Comparison of ENCODE assay signal across 19 cellular contexts in genomic region chr17:83067071-83067717, GRCh38. TPM values are rescaled to one million over a fixed set of nuclear protein-coding genes. Genes with fewer than 3 reads are reported as not detected.
A peak's percentile ranks its signal among the peaks of the same experiment; 100 is the strongest.
DNase-seq lines count a peak whose midpoint lies in the region; ATAC-seq, FAIRE-seq and TF ChIP-seq lines count a peak whose summit lies in the region.
"Had no signal": no experiment of that assay in that cellular context is flagged by ENCODE, and none has a peak within 500 bp of the region (broad histone marks: within the 10 kb centered on the region; RNA-seq: fewer than 3 reads in every experiment).

No MANE protein-coding gene starts in this region.

- H3K9ac ChIP-seq in SK-N-SH, result no peak overlapping the region

- WGBS in SK-N-SH (ENCODE audit: low lambda C conversion rate), result 84% methylated on average over 22 of the region's 29 CpGs
- WGBS in heart left ventricle, 4 donors, result 86 to 100% (median 89%) methylated on average over 10 to 29 of the region's 29 CpGs
- 85 to 87% methylated on average over 5 to 9 of the region's 29 CpGs for WGBS in esophagus squamous epithelium, 2 donors

- H3K36me3 Mint-ChIP-seq in type B pancreatic cell, result no peaks in the 10 kb centered on the region
- H3K36me3 Mint-ChIP-seq: activated naive CD4-positive, alpha-beta T cell treated with anti-CD3 and anti-CD28 coated beads, Interleukin-2, amount 10 ng/mL, durations not matched to agents 7 days and 5 days; naive thymus-derived CD8-positive, alpha-beta T cell had no signal

- POLR2A ChIA-PET in SK-N-SH (lab: Yijun Ruan, JAX), result no interaction called here

- FAIRE-seq in GM12892 (lab: Jason Lieb, UNC), result no peak
- FAIRE-seq: colon, endometrium had no signal

- H2AFZ ChIP-seq in SK-N-SH (ENCODE audit: low read depth) (no peak overlapping the region), osteoblast (ENCODE audit: low read length) (no peak overlapping the region)

- no peak for TF ChIP-seq RAD21 in SK-N-SH (IDR thresholded peaks at IDR 0.05; ENCODE audit: low read length)

- H3K9me3 ChIP-seq in SK-N-SH (no peaks in the 10 kb centered on the region), heart left ventricle (no peaks in the 10 kb centered on the region), osteoblast (ENCODE audit: low read depth, low read length) (no peaks in the 10 kb centered on the region), esophagus squamous epithelium (no peaks in the 10 kb centered on the region)
- H3K9me3 ChIP-seq: tibial nerve had no signal

- TF ChIP-seq CTCF in SK-N-SH (IDR thresholded peaks at IDR 0.05) (no peak), heart left ventricle (IDR thresholded peaks at IDR 0.05) (no peak), osteoblast (IDR thresholded peaks at IDR 0.05; ENCODE audit: extremely low read depth, low read depth, low read length) (no peak), type B pancreatic cell (conservative IDR thresholded peaks at IDR 0.05) (no peak), esophagus squamous epithelium (IDR thresholded peaks at IDR 0.05) (no peak)

- no peaks in the 10 kb centered on the region for H3F3A ChIP-seq in SK-N-SH (replicated peaks; ENCODE audit: insufficient read depth)

- no peak overlapping the region for H3K4me3 Mint-ChIP-seq in type B pancreatic cell
- H3K4me3 Mint-ChIP-seq: activated naive CD4-positive, alpha-beta T cell treated with anti-CD3 and anti-CD28 coated beads, Interleukin-2, amount 10 ng/mL, durations not matched to agents 7 days and 5 days had no signal

- H3K4me2 ChIP-seq in SK-N-SH (no peak overlapping the region), osteoblast (ENCODE audit: insufficient read depth, low read length) (no peak overlapping the region)

- H3K36me3 ChIP-seq in SK-N-SH (replicated peaks in 1 of 2; ENCODE audit: control insufficient read depth in 1 of 2, insufficient read depth in 2 of 2, low read length in 1 of 2), result no peaks in the 10 kb centered on the region
- H3K36me3 ChIP-seq in heart left ventricle, result no peaks in the 10 kb centered on the region
- no peaks in the 10 kb centered on the region for H3K36me3 ChIP-seq in osteoblast (ENCODE audit: insufficient read depth, low read length)
- H3K36me3 ChIP-seq in esophagus squamous epithelium, result no peaks in the 10 kb centered on the region
- H3K36me3 ChIP-seq: tibial nerve had no signal

- H4K20me1 ChIP-seq in SK-N-SH (ENCODE audit: insufficient read depth), result no peaks in the 10 kb centered on the region
- H4K20me1 ChIP-seq in osteoblast (ENCODE audit: insufficient read depth, low read length), result no peaks in the 10 kb centered on the region

- peak overlapping the region; percentile 34 for H3K27ac Mint-ChIP-seq in type B pancreatic cell
- H3K27ac Mint-ChIP-seq: activated naive CD4-positive, alpha-beta T cell treated with anti-CD3 and anti-CD28 coated beads, Interleukin-2, amount 10 ng/mL, durations not matched to agents 7 days and 5 days had no signal

- intact Hi-C loops in heart left ventricle (cut with DNase I) (no loop called here), esophagus squamous epithelium (cut with DNase I) (no loop called here)

- peak; percentile 5; the same call in 1 of the 3 replicates for ATAC-seq in SK-N-SH treated with all-trans-retinoic acid at 6 μM for 48 hours
- ATAC-seq in heart left ventricle, result no peak
- ATAC-seq in GM21825 (IDR thresholded peaks at IDR 0.05; ENCODE audit: unreplicated experiment), result no peak
- ATAC-seq: naive thymus-derived CD8-positive, alpha-beta T cell had no signal

- H3K4me3 ChIP-seq in SK-N-SH (ENCODE audit: low read depth in 2 of 2, low read length in 1 of 2), result no peak overlapping the region
- H3K4me3 ChIP-seq in heart left ventricle, result no peak overlapping the region
- no peak overlapping the region for H3K4me3 ChIP-seq in osteoblast (ENCODE audit: insufficient read depth, low read length)
- H3K4me3 ChIP-seq in esophagus squamous epithelium, result no peak overlapping the region
- H3K4me3 ChIP-seq: tibial nerve had no signal

- H3K4me1 ChIP-seq in SK-N-SH (ENCODE audit: control insufficient read depth in 1 of 2, insufficient read depth in 2 of 2, low read depth in 1 of 2, low read length in 1 of 2) (peaks cover 0 to 21% of the 10 kb centered on the region in 2 experiments; a peak in 1 of 4 replicates), heart left ventricle (peaks cover 0 to 8% (median 0%) of the 10 kb centered on the region in 12 donors), osteoblast (ENCODE audit: insufficient read depth, low read length) (no peaks in the 10 kb centered on the region), esophagus squamous epithelium (peaks cover 0 to 41% (median 11%) of the 10 kb centered on the region in 3 donors)

- TF ChIP-seq POLR2A in heart left ventricle (IDR thresholded peaks at IDR 0.05) (no peak), esophagus squamous epithelium (IDR thresholded peaks at IDR 0.05) (no peak), GM12892 (IDR thresholded peaks at IDR 0.05; ENCODE audit: low read depth, low read length) (no peak)

- H3K27me3 Mint-ChIP-seq in type B pancreatic cell, result no peaks in the 10 kb centered on the region

- H3K9me3 Mint-ChIP-seq in type B pancreatic cell, result no peaks in the 10 kb centered on the region
- H3K9me3 Mint-ChIP-seq: activated naive CD4-positive, alpha-beta T cell treated with anti-CD3 and anti-CD28 coated beads, Interleukin-2, amount 10 ng/mL, durations not matched to agents 7 days and 5 days; naive thymus-derived CD8-positive, alpha-beta T cell had no signal

- peaks cover 24% of the 10 kb centered on the region for H3K4me1 Mint-ChIP-seq in type B pancreatic cell (ENCODE audit: unreplicated experiment)

- DNase-seq in SK-N-SH (no peak), heart left ventricle (peak; percentile 4 to 39 (median 22)), osteoblast (ENCODE audit: insufficient read length, low spot score, missing footprints) (peak; percentile 73), type B pancreatic cell (ENCODE audit: extremely low spot score, unreplicated experiment) (no peak), esophagus squamous epithelium (lab: John Stamatoyannopoulos, UW) (no peak), GM12892 (ENCODE audit: insufficient read length) (no peak)
- DNase-seq: activated CD4-positive, alpha-beta T cell treated with anti-CD3 and anti-CD28 coated beads for 48 hours; activated CD8-positive, alpha-beta memory T cell treated with anti-CD3 and anti-CD28 coated beads, Interleukin-2, amount 50 U/mL, for 48 hours; activated naive CD4-positive, alpha-beta T cell treated with anti-CD3 and anti-CD28 coated beads, Interleukin-2, amount 10 ng/mL, durations not matched to agents 7 days and 5 days; mesenchymal stem cell; NCI-H187 treated with DMSO at 0.1 percent for 48 hours; NCI-H446 had no signal

- TF ChIP-seq EP300 in SK-N-SH (IDR thresholded peaks at IDR 0.05; ENCODE audit: borderline replicate concordance in 1 of 2, low read depth in 1 of 2, low read length in 1 of 2), result no peak

- no peaks in the 10 kb centered on the region for H3K9me2 ChIP-seq in SK-N-SH

- H3K27ac ChIP-seq in SK-N-SH (ENCODE audit: low read depth in 2 of 2, low read length in 1 of 2), result no peak overlapping the region
- no peak overlapping the region for H3K27ac ChIP-seq in heart left ventricle
- H3K27ac ChIP-seq in osteoblast (ENCODE audit: low read depth, low read length), result no peak overlapping the region
- H3K27ac ChIP-seq in esophagus squamous epithelium, result no peak overlapping the region
- H3K27ac ChIP-seq: 22Rv1, tibial nerve had no signal

- H3K27me3 ChIP-seq in SK-N-SH (ENCODE audit: insufficient read depth) (no peaks in the 10 kb centered on the region), heart left ventricle (no peaks in the 10 kb centered on the region), osteoblast (ENCODE audit: insufficient read depth, low read length) (no peaks in the 10 kb centered on the region), esophagus squamous epithelium (peaks cover 0 to 7% (median 0%) of the 10 kb centered on the region in 4 donors)
- H3K27me3 ChIP-seq: tibial nerve had no signal

- CTCF ChIA-PET in SK-N-SH (lab: Yijun Ruan, JAX), result interaction anchor here (0.8 to 1.4 kb wide), 4 partner anchors 9 to 294 kb away, joined by 3 to 5 read pairs (median 4); no protein-coding TSS in a partner anchor

- H3K79me2 ChIP-seq in SK-N-SH (ENCODE audit: insufficient read depth) (no peaks in the 10 kb centered on the region), osteoblast (ENCODE audit: insufficient read depth, low read length) (no peaks in the 10 kb centered on the region)

TF ChIP-seq in SK-N-SH treated with all-trans-retinoic acid at 6 μM for 48 hours, 23 proteins besides CTCF, POLR2A, EP300 and RAD21 (continues in another document):
- no peak for TF ChIP-seq PPARA (CRISPR knock-in tag; IDR thresholded peaks at IDR 0.05; ENCODE audit: borderline replicate concordance)
- TF ChIP-seq RARB (CRISPR knock-in tag; IDR thresholded peaks at IDR 0.05), result no peak
- no peak for TF ChIP-seq ZFP30 (CRISPR knock-in tag; IDR thresholded peaks at IDR 0.05)
- no peak for TF ChIP-seq ARNTL (CRISPR knock-in tag; IDR thresholded peaks at IDR 0.05; ENCODE audit: borderline replicate concordance, low read depth)
- TF ChIP-seq CSDC2 (CRISPR knock-in tag; IDR thresholded peaks at IDR 0.05), result no peak
- no peak for TF ChIP-seq ZNF70 (CRISPR knock-in tag; IDR thresholded peaks at IDR 0.05)

TF ChIP-seq in SK-N-SH, 30 proteins besides CTCF, POLR2A, EP300 and RAD21 (continues in another document):
- TF ChIP-seq FOXJ3 (CRISPR knock-in tag; IDR thresholded peaks at IDR 0.05) (no peak), EZH2phosphoT487 (IDR thresholded peaks at IDR 0.05; ENCODE audit: borderline replicate concordance, low read depth) (no peak)

RNA-seq across cellular contexts. Expression of gene METRNL, which starts 12.2 kb away (rescaled TPM):
- polyA plus RNA-seq in SK-N-SH (2012; rRNA removed) (50.8 and 75.5 TPM in 2 replicates), heart left ventricle (100 to 1,000 TPM in 1 of 2 donors, 10 to 100 TPM in 1; 59.4 to 144 TPM)
- 31.7 and 51.3 TPM in 2 replicates for polyA plus RNA-seq in SK-N-SH (2012; cell fraction: cytosol; rRNA removed)
- polyA plus RNA-seq in SK-N-SH (2012; cell fraction: nucleus; rRNA removed), result 56.5 and 122 TPM in 2 replicates
- total RNA-seq in heart left ventricle (100 to 1,000 TPM in 1 of 9 donors, 10 to 100 TPM in 8; 60.6 to 121 (median 79.5) TPM), osteoblast (137 and 140 TPM in 2 replicates), type B pancreatic cell (ENCODE audit: low replicate concordance) (76.2 and 145 TPM in 2 replicates), esophagus squamous epithelium (100 to 1,000 TPM in 1 of 4 donors, 10 to 100 TPM in 3; 80.3 to 137 (median 87.7) TPM)
- polyA plus RNA-seq in GM12892 (2012; ENCODE audit: missing spikeins), result 0.36 TPM

Comparison
In these comparisons a context has a peak if more than half of its experiments do, and no peak if none do; other contexts are left out.
1. DNase-seq: peak in heart left ventricle (5 of 5) and osteoblast (single experiment); none in SK-N-SH (single experiment), type B pancreatic cell (single experiment), esophagus squamous epithelium (single experiment) and GM12892 (single experiment).